Comparison of ENCODE assay signal across 16 cellular contexts in genomic region chr3:35505181-35505580, GRCh38.
DNase-seq lines count a peak whose midpoint lies in the region; ATAC-seq and TF ChIP-seq lines count a peak whose summit lies in the region.
"Had no signal": no experiment of that assay in that cellular context is flagged by ENCODE, and none has a peak within 500 bp of the region (broad histone marks: within the 10 kb centered on the region; RNA-seq: fewer than 3 reads in every experiment).

No MANE protein-coding gene starts in this region.

- in situ Hi-C loops in HAP-1 (cut with MboI; ENCODE audit: low sequenced_read_pairs), result no loop called here

- no peak overlapping the region for H3K4me3 Mint-ChIP-seq in natural killer cell
- H3K4me3 Mint-ChIP-seq: CD8-positive, alpha-beta memory T cell; natural killer cell treated with Interleukin-12 subunit alpha and Interleukin-12 subunit beta and Interleukin-15 and Interleukin-18, amount 100 ng/mL, for 72 hours; stimulated activated naive CD8-positive, alpha-beta T cell treated with anti-CD3 and anti-CD28 coated beads, Interleukin-15, amount 100 ng/mL, for 72 hours had no signal

- peak; percentile 14 to 61 for DNase-seq in HAP-1 (ENCODE audit: low spot score in 2 of 2)
- peak; percentile 96 to 97 for DNase-seq in NCI-H524 (lab: John Stamatoyannopoulos, UW)
- peak; percentile 45 for DNase-seq in iPS DF 6.9 (ENCODE audit: low read depth, low spot score)
- DNase-seq in skeletal muscle cell (ENCODE audit: low read depth), result peak; percentile 6
- no peak for DNase-seq in activated effector memory CD4-positive, alpha-beta T cell treated with anti-CD3 and anti-CD28 coated beads, Interleukin-2, amount 50 U/mL, for 16 hours
- DNase-seq in natural killer cell, result no peak
- DNase-seq: activated naive CD4-positive, alpha-beta T cell treated with anti-CD3 and anti-CD28 coated beads, Interleukin-2, amount 50 U/mL, for 16 hours; CD8-positive, alpha-beta memory T cell; left ventricle myocardium inferior; NCI-H1048; NK-92 treated with Interleukin-12 subunit alpha and Interleukin-12 subunit beta, amount 100 ng/mL, for 24 hours; SK-N-SH; small intestine; stimulated activated naive CD8-positive, alpha-beta T cell treated with anti-CD3 and anti-CD28 coated beads, Interleukin-15, amount 100 ng/mL, for 72 hours had no signal

- WGBS in iPS DF 6.9 (ENCODE audit: insufficient coverage, insufficient read length), result no CpG with 5 or more reads among the region's 7 CpGs

- H3K36me3 Mint-ChIP-seq in natural killer cell, result peaks cover 7% of the 10 kb centered on the region
- H3K36me3 Mint-ChIP-seq: CD8-positive, alpha-beta memory T cell had no signal

- no peaks in the 10 kb centered on the region for H3K27me3 Mint-ChIP-seq in natural killer cell (ENCODE audit: low read depth in 2 of 2)
- H3K27me3 Mint-ChIP-seq: natural killer cell treated with Interleukin-12 subunit alpha and Interleukin-12 subunit beta and Interleukin-15 and Interleukin-18, amount 100 ng/mL, for 72 hours; stimulated activated naive CD8-positive, alpha-beta T cell treated with anti-CD3 and anti-CD28 coated beads, Interleukin-15, amount 100 ng/mL, for 72 hours had no signal

- no peak overlapping the region for H3K27ac ChIP-seq in iPS DF 6.9 (ENCODE audit: low read length)
- H3K27ac ChIP-seq: left ventricle myocardium inferior had no signal

- TF ChIP-seq CTCF in natural killer cell (IDR thresholded peaks at IDR 0.05), result no peak

- H3K9me3 Mint-ChIP-seq in natural killer cell, result peaks cover 11 to 15% of the 10 kb centered on the region in 2 donors

- no peaks in the 10 kb centered on the region for H3K27me3 ChIP-seq in HAP-1 (ENCODE audit: low read depth)
- H3K27me3 ChIP-seq in iPS DF 6.9 (ENCODE audit: control insufficient read depth, insufficient read depth, low read length), result no peaks in the 10 kb centered on the region

- H3K36me3 ChIP-seq in HAP-1 (replicated peaks) (no peaks in the 10 kb centered on the region), iPS DF 6.9 (ENCODE audit: control insufficient read depth, insufficient read depth, low read length) (no peaks in the 10 kb centered on the region)
- H3K36me3 ChIP-seq: left ventricle myocardium inferior had no signal

- ATAC-seq in GM18858 (IDR thresholded peaks at IDR 0.05; ENCODE audit: unreplicated experiment), result no peak
- no peak for ATAC-seq in natural killer cell
- ATAC-seq: natural killer cell treated with Interleukin-12 subunit alpha and Interleukin-12 subunit beta and Interleukin-15 and Interleukin-18, amount 100 ng/mL, for 72 hours; stimulated activated naive CD8-positive, alpha-beta T cell treated with anti-CD3 and anti-CD28 coated beads, Interleukin-15, amount 100 ng/mL, for 72 hours had no signal

- no peaks in the 10 kb centered on the region for H3K4me1 Mint-ChIP-seq in natural killer cell
- H3K4me1 Mint-ChIP-seq: CD8-positive, alpha-beta memory T cell; stimulated activated naive CD8-positive, alpha-beta T cell treated with anti-CD3 and anti-CD28 coated beads, Interleukin-15, amount 100 ng/mL, for 72 hours had no signal

- no peak overlapping the region for H3K27ac Mint-ChIP-seq in natural killer cell
- H3K27ac Mint-ChIP-seq: CD8-positive, alpha-beta memory T cell; natural killer cell treated with Interleukin-12 subunit alpha and Interleukin-12 subunit beta and Interleukin-15 and Interleukin-18, amount 100 ng/mL, for 72 hours; stimulated activated naive CD8-positive, alpha-beta T cell treated with anti-CD3 and anti-CD28 coated beads, Interleukin-15, amount 100 ng/mL, for 72 hours had no signal

- H3K9me3 ChIP-seq in HAP-1 (no peaks in the 10 kb centered on the region), iPS DF 6.9 (ENCODE audit: control insufficient read depth, insufficient read depth, low read length) (no peaks in the 10 kb centered on the region)
- H3K9me3 ChIP-seq: SK-N-SH had no signal

- intact Hi-C loops in natural killer cell (cut with micrococcal nuclease), result no loop called here

- H3K4me1 ChIP-seq in HAP-1 (no peaks in the 10 kb centered on the region), iPS DF 6.9 (ENCODE audit: control insufficient read depth, insufficient read depth, low read length) (no peaks in the 10 kb centered on the region)
- H3K4me1 ChIP-seq: left ventricle myocardium inferior had no signal

- no peak overlapping the region for H3K4me3 ChIP-seq in HAP-1
- H3K4me3 ChIP-seq in iPS DF 6.9 (ENCODE audit: low read length), result no peak overlapping the region
- H3K4me3 ChIP-seq in skeletal muscle cell (ENCODE audit: low read depth, low read length), result no peak overlapping the region
- H3K4me3 ChIP-seq: left ventricle myocardium inferior had no signal

Comparison
In these comparisons a context has a peak if more than half of its experiments do, and no peak if none do; other contexts are left out.
1. DNase-seq: peak in HAP-1 (2 of 2), NCI-H524 (2 of 2), iPS DF 6.9 (single experiment) and skeletal muscle cell (single experiment); none in activated effector memory CD4-positive, alpha-beta T cell treated with anti-CD3 and anti-CD28 coated beads, Interleukin-2, amount 50 U/mL, for 16 hours (single experiment) and natural killer cell (single experiment).